In genomic region chr2:81645750-81646301, GRCh38 we compare ENCODE assay signal across 17 cellular contexts.
DNase-seq lines count a peak whose midpoint lies in the region; ATAC-seq and TF ChIP-seq lines count a peak whose summit lies in the region.
"Had no signal": no experiment of that assay in that cellular context is flagged by ENCODE, and none has a peak within 500 bp of the region (broad histone marks: within the 10 kb centered on the region; RNA-seq: fewer than 3 reads in every experiment).

No MANE protein-coding gene starts in this region.

- no peak overlapping the region for H3K18ac ChIP-seq in trophoblast cell (ENCODE audit: low read length)

- H3K79me1 ChIP-seq in trophoblast cell (ENCODE audit: low read length), result no peaks in the 10 kb centered on the region

- H3K9me2 ChIP-seq in PC-3 (replicated peaks; ENCODE audit: low read length), result no peaks in the 10 kb centered on the region

- no peaks in the 10 kb centered on the region for H3F3A ChIP-seq in PC-3 (ENCODE audit: low read length, unreplicated experiment)

- DNase-seq in Caki2 (ENCODE audit: low read depth), result peak; percentile 18
- DNase-seq in PC-3, result no peak
- DNase-seq in kidney epithelial cell (ENCODE audit: low read depth), result peak; percentile 84
- DNase-seq in effector CD8-positive, alpha-beta T cell (lab: John Stamatoyannopoulos, UW), result no peak
- no peak for DNase-seq in trophoblast cell
- DNase-seq in MG63, result no peak
- DNase-seq: Caco-2, H7, IMR-90, NCI-H146, NCI-H2081 treated with DMSO at 0.1 percent for 48 hours, NCI-H345, NCI-H526 treated with DMSO at 0.1 percent for 48 hours, Peyer's patch, SHP77 had no signal

- no peak overlapping the region for H3K9ac ChIP-seq in PC-3 (ENCODE audit: low read length)
- H3K9ac ChIP-seq in trophoblast cell (ENCODE audit: low read length), result no peak overlapping the region

- H3K23ac ChIP-seq in trophoblast cell (ENCODE audit: low read length), result no peak overlapping the region

- TF ChIP-seq CTCF in PC-3 (conservative IDR thresholded peaks at IDR 0.05; ENCODE audit: low read depth, low read length) (no peak), kidney epithelial cell (IDR thresholded peaks at IDR 0.05; ENCODE audit: insufficient read depth, low read length, poor library complexity, severe bottlenecking) (no peak)

- peaks cover 41% of the 10 kb centered on the region for H3K4me1 ChIP-seq in PC-3 (ENCODE audit: insufficient read depth, low read length)
- H3K4me1 ChIP-seq in trophoblast cell (ENCODE audit: control insufficient read depth in 1 of 2, insufficient read depth in 2 of 2, low read length in 2 of 2), result no peaks in the 10 kb centered on the region
- H3K4me1 ChIP-seq: Peyer's patch had no signal

- H4K91ac ChIP-seq in trophoblast cell (ENCODE audit: low read depth, low read length), result no peak overlapping the region

- intact Hi-C loops in PC-3 (cut with micrococcal nuclease), result no loop called here

- H2AFZ ChIP-seq in PC-3 (ENCODE audit: low read length) (no peak overlapping the region), trophoblast cell (ENCODE audit: insufficient read depth, low read length, poor library complexity) (no peak overlapping the region)

- WGBS in trophoblast cell (ENCODE audit: extremely low coverage, insufficient coverage, insufficient read length), result no CpG with 5 or more reads among the region's 2 CpGs

- H3K4me2 ChIP-seq in PC-3 (ENCODE audit: low read length), result no peak overlapping the region
- H3K4me2 ChIP-seq in trophoblast cell (ENCODE audit: low read length), result no peak overlapping the region

- H3K27me3 ChIP-seq in PC-3 (ENCODE audit: low read length) (no peaks in the 10 kb centered on the region), kidney epithelial cell (ENCODE audit: control insufficient read depth, insufficient read depth, low read length) (no peaks in the 10 kb centered on the region), trophoblast cell (ENCODE audit: insufficient read depth, low read length) (no peaks in the 10 kb centered on the region), MG63 (no peaks in the 10 kb centered on the region)
- H3K27me3 ChIP-seq: Peyer's patch had no signal

- POLR2A ChIA-PET in PC-3 (lab: Charles Lee; ENCODE audit: unreplicated experiment), result no interaction called here

- H2BK120ac ChIP-seq in trophoblast cell (ENCODE audit: insufficient read depth, low read length, poor library complexity), result no peak overlapping the region

- H3K79me2 ChIP-seq in PC-3 (ENCODE audit: low read length), result no peaks in the 10 kb centered on the region
- no peaks in the 10 kb centered on the region for H3K79me2 ChIP-seq in trophoblast cell (ENCODE audit: control insufficient read depth, insufficient read depth, low read length, poor library complexity)

- H4K20me1 ChIP-seq in PC-3 (ENCODE audit: low read length), result no peaks in the 10 kb centered on the region

- H3K36me3 ChIP-seq in PC-3 (ENCODE audit: low read depth, low read length) (0 out of 2 replicates have a peak, but pooled peaks cover 3% of the 10 kb centered on the region), kidney epithelial cell (ENCODE audit: control insufficient read depth, insufficient read depth, low read length) (no peaks in the 10 kb centered on the region), trophoblast cell (ENCODE audit: control insufficient read depth in 1 of 2, insufficient read depth in 2 of 2, low read length in 2 of 2) (no peaks in the 10 kb centered on the region), MG63 (no peaks in the 10 kb centered on the region)
- H3K36me3 ChIP-seq: Peyer's patch had no signal

- no peak overlapping the region for H3K4ac ChIP-seq in trophoblast cell (ENCODE audit: low read depth, low read length)

- H3K27ac ChIP-seq in PC-3 (ENCODE audit: low read length) (0 out of 2 replicates have a peak overlapping the region, but pooled peaks have one; percentile 70), trophoblast cell (ENCODE audit: low read depth, low read length) (no peak overlapping the region)
- H3K27ac ChIP-seq: Peyer's patch had no signal

- in situ Hi-C loops in Caki2 (cut with HindIII; ENCODE audit: low pct_unique_long_range_greater_than_20kb, low sequenced_read_pairs), result no loop called here

- no peak overlapping the region for H2AK5ac ChIP-seq in trophoblast cell (ENCODE audit: low read length)

- H2BK5ac ChIP-seq in trophoblast cell (ENCODE audit: low read depth, low read length, poor library complexity), result no peak overlapping the region

- H3K9me3 ChIP-seq in PC-3 (ENCODE audit: low read length) (no peaks in the 10 kb centered on the region), trophoblast cell (ENCODE audit: insufficient read depth, low read depth, low read length) (no peaks in the 10 kb centered on the region), MG63 (no peaks in the 10 kb centered on the region)
- H3K9me3 ChIP-seq: Caco-2, Peyer's patch had no signal

- H3K14ac ChIP-seq in trophoblast cell (ENCODE audit: low read length), result no peak overlapping the region

- no peak overlapping the region for H4K8ac ChIP-seq in trophoblast cell (ENCODE audit: low read depth, low read length)

- CTCF ChIA-PET in PC-3 (lab: Charles Lee), result no interaction called here

- no peak overlapping the region for H2BK12ac ChIP-seq in trophoblast cell (ENCODE audit: low read length)

- H3K4me3 ChIP-seq in PC-3 (ENCODE audit: low read length) (no peak overlapping the region), kidney epithelial cell (ENCODE audit: low read depth, low read length) (no peak overlapping the region), trophoblast cell (ENCODE audit: low read depth, low read length) (no peak overlapping the region), MG63 (no peak overlapping the region)
- H3K4me3 ChIP-seq: Peyer's patch had no signal

- no TSS peak for BruUV-seq in PC-3 (replicated peaks; lab: Mats Ljungman, UMichigan)

- ATAC-seq in HG02759 (IDR thresholded peaks at IDR 0.05; ENCODE audit: unreplicated experiment) (peak; percentile 74), PC-3 (no peak), HG02588 (IDR thresholded peaks at IDR 0.05; ENCODE audit: unreplicated experiment) (no peak)

- no peak overlapping the region for H4K12ac ChIP-seq in trophoblast cell (ENCODE audit: low read depth, low read length)

Comparison
In these comparisons a context has a peak if more than half of its experiments do, and no peak if none do; other contexts are left out.
1. DNase-seq: peak in Caki2 (single experiment) and kidney epithelial cell (single experiment); none in PC-3 (single experiment), effector CD8-positive, alpha-beta T cell (single experiment), trophoblast cell (0 of 2) and MG63 (single experiment).